18 cellular contexts compared by ENCODE assay signal in genomic region chr16:54422569-54422978, GRCh38.
DNase-seq lines count a peak whose midpoint lies in the region; ATAC-seq and TF ChIP-seq lines count a peak whose summit lies in the region.
"Had no signal": no experiment of that assay in that cellular context is flagged by ENCODE, and none has a peak within 500 bp of the region (broad histone marks: within the 10 kb centered on the region; RNA-seq: fewer than 3 reads in every experiment).

No MANE protein-coding gene starts in this region.

- H3K9ac ChIP-seq in mammary epithelial cell (ENCODE audit: insufficient read depth, low read length) = no peak overlapping the region

- TF ChIP-seq CTCF in 22Rv1 (IDR thresholded peaks at IDR 0.05) (no peak), mammary epithelial cell (conservative IDR thresholded peaks at IDR 0.05 in 1 of 2, IDR thresholded peaks at IDR 0.05 in 1 of 2; ENCODE audit: extremely low read depth in 1 of 2, insufficient read depth in 1 of 2, low read depth in 1 of 2, low read length in 2 of 2) (no peak), omental fat pad (IDR thresholded peaks at IDR 0.05) (no peak)

- no peak overlapping the region for H3K4me3 ChIP-seq in mammary epithelial cell (replicated peaks in 1 of 3; ENCODE audit: insufficient read depth in 1 of 3, low read depth in 2 of 3, low read length in 3 of 3)
- H3K4me3 ChIP-seq: adrenal gland, esophagus muscularis mucosa, GM12878, HAP-1 had no signal

- CTCF ChIA-PET in mammary epithelial cell (lab: Charles Lee; ENCODE audit: low non-redundant PET) = no interaction called here

- no peaks in the 10 kb centered on the region for H3K9me3 ChIP-seq in mammary epithelial cell (replicated peaks; ENCODE audit: insufficient read depth, low read length)
- H3K9me3 ChIP-seq: adrenal gland, esophagus muscularis mucosa, HAP-1 had no signal

- peaks cover 44% of the 10 kb centered on the region for H3K4me1 ChIP-seq in mammary epithelial cell (ENCODE audit: insufficient read depth, low read length)
- H3K4me1 ChIP-seq: HAP-1 had no signal

- no peaks in the 10 kb centered on the region for H3K36me3 ChIP-seq in mammary epithelial cell (ENCODE audit: insufficient read depth, low read length)
- H3K36me3 ChIP-seq: adrenal gland, esophagus muscularis mucosa, HAP-1 had no signal

- no peaks in the 10 kb centered on the region for H4K20me1 ChIP-seq in mammary epithelial cell (ENCODE audit: insufficient read depth, low read length)

- H3K79me2 ChIP-seq in mammary epithelial cell (ENCODE audit: insufficient read depth, low read length) = no peaks in the 10 kb centered on the region

- dilution Hi-C loops in mammary epithelial cell (cut with HindIII; ENCODE audit: low sequenced_read_pairs) = no loop called here

- no TSS peak for BruUV-seq in mammary epithelial cell (replicated peaks; lab: Mats Ljungman, UMichigan)

- peak overlapping the region; percentile 55 for H3K4me2 ChIP-seq in mammary epithelial cell (ENCODE audit: insufficient read depth, low read depth, low read length)

- peak overlapping the region; percentile 54 for H2AFZ ChIP-seq in mammary epithelial cell (ENCODE audit: low read depth, low read length)

- peak; percentile 82 for DNase-seq in M059J (ENCODE audit: low read depth)
- peak; percentile 74 for DNase-seq in mammary epithelial cell
- no peak for DNase-seq in left lobe of liver (ENCODE audit: low spot score)
- no peak for DNase-seq in epidermal melanocyte (ENCODE audit: insufficient read length, low spot score)
- no peak for DNase-seq in H4 (ENCODE audit: low spot score)
- DNase-seq in omental fat pad (ENCODE audit: low spot score) = no peak
- DNase-seq: ACHN; activated CD8-positive, alpha-beta memory T cell treated with anti-CD3 and anti-CD28 coated beads, Interleukin-2, amount 50 U/mL, for 48 hours; activated effector memory CD4-positive, alpha-beta T cell treated with anti-CD3 and anti-CD28 coated beads, Interleukin-2, amount 50 U/mL, for 16 hours; C1 segment of cervical spinal cord; occipital lobe; stimulated activated naive CD8-positive, alpha-beta T cell treated with anti-CD3 and anti-CD28 coated beads, Interleukin-15, Interleukin-2, amounts not matched to agents 100 U/mL and 50 U/mL, for 24 hours had no signal

- peak overlapping the region; percentile 99 for H3K27ac ChIP-seq in 22Rv1
- no peak overlapping the region for H3K27ac ChIP-seq in mammary epithelial cell (ENCODE audit: insufficient read depth, low read depth, low read length)
- H3K27ac ChIP-seq: esophagus muscularis mucosa had no signal

- in situ Hi-C loops in mammary epithelial cell (cut with MboI; ENCODE audit: low sequenced_read_pairs in 2 of 2) = no loop called here

- no peaks in the 10 kb centered on the region for H3K27me3 ChIP-seq in mammary epithelial cell (ENCODE audit: insufficient read depth, low read length)
- H3K27me3 ChIP-seq: adrenal gland had no signal

- intact Hi-C loops in mammary epithelial cell (cut with micrococcal nuclease) = no loop called here

- 0% methylated on average over 2 of the region's 2 CpGs for WGBS in mammary epithelial cell (ENCODE audit: low coverage, missing lambda C conversion rate)

- ATAC-seq in left lobe of liver (peak; percentile 10), GM18498 (IDR thresholded peaks at IDR 0.05; ENCODE audit: unreplicated experiment) (no peak), omental fat pad (ENCODE audit: low FRiP score) (no peak)
- ATAC-seq: GM12878; stimulated activated naive CD8-positive, alpha-beta T cell treated with anti-CD3 and anti-CD28 coated beads, Interleukin-15, Interleukin-2, amounts not matched to agents 100 U/mL and 50 U/mL, for 24 hours had no signal

Comparison
In these comparisons a context has a peak if more than half of its experiments do, and no peak if none do; other contexts are left out.
1. DNase-seq: peak in M059J (single experiment) and mammary epithelial cell (single experiment); none in left lobe of liver (single experiment), epidermal melanocyte (single experiment), H4 (single experiment) and omental fat pad (single experiment).